Comparison of ENCODE assay signal across 7 cellular contexts in genomic region chr7:32638479-32639121, GRCh38.
DNase-seq lines count a peak whose midpoint lies in the region; ATAC-seq and TF ChIP-seq lines count a peak whose summit lies in the region.
"Not testable (repeated sequence)": the region's sequence is repeated elsewhere in the genome, so short reads cannot be mapped to it uniquely, and the experiment has no call there.

No MANE protein-coding gene starts in this region.

- peak; percentile 96 for ATAC-seq in GM18505 (IDR thresholded peaks at IDR 0.05; ENCODE audit: unreplicated experiment)
- peak; percentile 96 for ATAC-seq in GM19395 (IDR thresholded peaks at IDR 0.05; ENCODE audit: unreplicated experiment)
- peak; percentile 97 for ATAC-seq in GM21786 (IDR thresholded peaks at IDR 0.05; ENCODE audit: unreplicated experiment)
- ATAC-seq in HG03045 (IDR thresholded peaks at IDR 0.05; ENCODE audit: unreplicated experiment), result peak; percentile 61
- peak; percentile 91 for ATAC-seq in HG03520 (IDR thresholded peaks at IDR 0.05; ENCODE audit: unreplicated experiment)
- ATAC-seq in activated naive CD8-positive, alpha-beta T cell treated with anti-CD3 and anti-CD28 coated beads, Interleukin-2, amount 10 ng/mL, durations not matched to agents 7 days and 5 days (ENCODE audit: low read depth), result peak; percentile 88

- not testable (repeated sequence) for TF ChIP-seq POLR2A in GM18505 (IDR thresholded peaks at IDR 0.05; ENCODE audit: borderline replicate concordance, extremely low read depth, insufficient read depth, insufficient read length)

- peak overlapping the region; percentile 40; the same call in 1 of the 2 replicates for H3K4me3 ChIP-seq in OCI-LY3 (ENCODE audit: low read length)

- not testable (repeated sequence) for TF ChIP-seq CTCF in OCI-LY3 (IDR thresholded peaks at IDR 0.05; ENCODE audit: low read depth, low read length)

- H3K27ac Mint-ChIP-seq in activated naive CD8-positive, alpha-beta T cell treated with anti-CD3 and anti-CD28 coated beads, Interleukin-2, amount 10 ng/mL, durations not matched to agents 7 days and 5 days, result peak overlapping the region; percentile 72

- H3K4me1 Mint-ChIP-seq in activated naive CD8-positive, alpha-beta T cell treated with anti-CD3 and anti-CD28 coated beads, Interleukin-2, amount 10 ng/mL, durations not matched to agents 7 days and 5 days, result peaks cover 22% of the 10 kb centered on the region

- peak overlapping the region; percentile 58 for H3K4me2 ChIP-seq in OCI-LY3 (ENCODE audit: low read length)

- not testable (repeated sequence) for H3K27ac ChIP-seq in OCI-LY3 (ENCODE audit: low read length)

- H3K9me3 ChIP-seq in OCI-LY3 (ENCODE audit: insufficient read depth, low read length), result not testable (repeated sequence)

- not testable (repeated sequence) for H4K20me1 ChIP-seq in OCI-LY3 (ENCODE audit: insufficient read depth, low read length)

- not testable (repeated sequence) for H3K36me3 ChIP-seq in OCI-LY3 (replicated peaks; ENCODE audit: low read depth, low read length)

- H3K9ac ChIP-seq in OCI-LY3 (ENCODE audit: low read length), result not testable (repeated sequence)

- H3K4me1 ChIP-seq in OCI-LY3 (ENCODE audit: low read length), result peaks cover 14% of the 10 kb centered on the region

- not testable (repeated sequence) for DNase-seq in activated naive CD8-positive, alpha-beta T cell treated with anti-CD3 and anti-CD28 coated beads, Interleukin-2, amount 10 ng/mL, durations not matched to agents 7 days and 5 days

- H3K27me3 Mint-ChIP-seq in activated naive CD8-positive, alpha-beta T cell treated with anti-CD3 and anti-CD28 coated beads, Interleukin-2, amount 10 ng/mL, durations not matched to agents 7 days and 5 days, result not testable (repeated sequence)

- H3K79me2 ChIP-seq in OCI-LY3 (ENCODE audit: low read length), result not testable (repeated sequence)

- not testable (repeated sequence) for H3K36me3 Mint-ChIP-seq in activated naive CD8-positive, alpha-beta T cell treated with anti-CD3 and anti-CD28 coated beads, Interleukin-2, amount 10 ng/mL, durations not matched to agents 7 days and 5 days

- H3K4me3 Mint-ChIP-seq in activated naive CD8-positive, alpha-beta T cell treated with anti-CD3 and anti-CD28 coated beads, Interleukin-2, amount 10 ng/mL, durations not matched to agents 7 days and 5 days, result peak overlapping the region; percentile 60

- POLR2A ChIA-PET in activated naive CD8-positive, alpha-beta T cell treated with anti-CD3 and anti-CD28 coated beads, Interleukin-2, amount 10 ng/mL, durations not matched to agents 7 days and 5 days (lab: Charles Lee), result not testable (repeated sequence)

- not testable (repeated sequence) for H3K27me3 ChIP-seq in OCI-LY3 (ENCODE audit: low read depth, low read length)

- H2AFZ ChIP-seq in OCI-LY3 (ENCODE audit: low read depth, low read length), result not testable (repeated sequence)

- H3K9me3 Mint-ChIP-seq in activated naive CD8-positive, alpha-beta T cell treated with anti-CD3 and anti-CD28 coated beads, Interleukin-2, amount 10 ng/mL, durations not matched to agents 7 days and 5 days, result not testable (repeated sequence)
